In genomic region chrX:1912193-1912592, GRCh38 we compare ENCODE assay signal across 17 cellular contexts.
A peak's percentile ranks its signal among the peaks of the same experiment; 100 is the strongest.
DNase-seq lines count a peak whose midpoint lies in the region; ATAC-seq and TF ChIP-seq lines count a peak whose summit lies in the region.
"Had no signal": no experiment of that assay in that cellular context is flagged by ENCODE, and none has a peak within 500 bp of the region (broad histone marks: within the 10 kb centered on the region; RNA-seq: fewer than 3 reads in every experiment).

No MANE protein-coding gene starts in this region.

- H2AFZ ChIP-seq in PC-3 (ENCODE audit: low read length) = 0 out of 2 replicates have a peak overlapping the region, but pooled peaks have one; percentile 20
- H2AFZ ChIP-seq: GM23248 had no signal

- no peak overlapping the region for H3K9ac ChIP-seq in PC-3 (ENCODE audit: low read length)
- H3K9ac ChIP-seq: BLaER1, GM23248 had no signal

- no peak for TF ChIP-seq CTCF in PC-3 (conservative IDR thresholded peaks at IDR 0.05; ENCODE audit: low read depth, low read length)
- no peak for TF ChIP-seq CTCF in lower lobe of right lung (IDR thresholded peaks at IDR 0.05)

- H3K27me3 ChIP-seq in PC-3 (ENCODE audit: low read length) = no peaks in the 10 kb centered on the region
- no peaks in the 10 kb centered on the region for H3K27me3 ChIP-seq in lower lobe of right lung (ENCODE audit: low read depth)
- no peaks in the 10 kb centered on the region for H3K27me3 ChIP-seq in SJCRH30
- H3K27me3 ChIP-seq: BLaER1 had no signal

- no peaks in the 10 kb centered on the region for H4K20me1 ChIP-seq in PC-3 (ENCODE audit: low read length)
- H4K20me1 ChIP-seq: BLaER1 had no signal

- H3K79me2 ChIP-seq in PC-3 (ENCODE audit: low read length) = no peaks in the 10 kb centered on the region

- POLR2A ChIA-PET in PC-3 (lab: Charles Lee; ENCODE audit: unreplicated experiment) = no interaction called here

- H3K27ac ChIP-seq in PC-3 (ENCODE audit: low read length) = no peak overlapping the region
- no peak overlapping the region for H3K27ac ChIP-seq in lower lobe of right lung
- H3K27ac ChIP-seq in SJCRH30 = no peak overlapping the region
- H3K27ac ChIP-seq: BLaER1, GM23248 had no signal

- H3K36me3 ChIP-seq in PC-3 (ENCODE audit: low read depth, low read length) = no peaks in the 10 kb centered on the region
- H3K36me3 ChIP-seq in lower lobe of right lung = no peaks in the 10 kb centered on the region
- H3K36me3 ChIP-seq in SJCRH30 = no peaks in the 10 kb centered on the region
- H3K36me3 ChIP-seq: BLaER1 had no signal

- H3K4me3 ChIP-seq in PC-3 (ENCODE audit: low read length) (no peak overlapping the region), lower lobe of right lung (no peak overlapping the region), SJCRH30 (no peak overlapping the region)
- H3K4me3 ChIP-seq: A549, BLaER1, GM23248 had no signal

- H3K4me1 ChIP-seq in PC-3 (ENCODE audit: insufficient read depth, low read length) = no peaks in the 10 kb centered on the region
- no peaks in the 10 kb centered on the region for H3K4me1 ChIP-seq in lower lobe of right lung
- H3K4me1 ChIP-seq in SJCRH30 = no peaks in the 10 kb centered on the region
- H3K4me1 ChIP-seq: A549 had no signal

- no TSS peak for BruUV-seq in PC-3 (replicated peaks; lab: Mats Ljungman, UMichigan)

- no peaks in the 10 kb centered on the region for H3F3A ChIP-seq in PC-3 (ENCODE audit: low read length, unreplicated experiment)

- CTCF ChIA-PET in PC-3 (lab: Charles Lee) = no interaction called here

- DNase-seq in DMS79 treated with DMSO at 0.1 percent for 48 hours (lab: John Stamatoyannopoulos, UW) (peak; percentile 75), NCI-H345 (lab: John Stamatoyannopoulos, UW) (peak; percentile 53), PC-3 (no peak), lower lobe of right lung (no peak), COLO829 (ENCODE audit: low spot score) (no peak), NCI-H2227 treated with DMSO at 0.1 percent for 48 hours (lab: John Stamatoyannopoulos, UW) (no peak), SJCRH30 (no peak)
- DNase-seq: Calu3; CD4-positive, alpha-beta memory T cell; GM23248; H7; HFFc6 had no signal

- H3K9me3 ChIP-seq in PC-3 (ENCODE audit: low read length) = no peaks in the 10 kb centered on the region
- no peaks in the 10 kb centered on the region for H3K9me3 ChIP-seq in lower lobe of right lung
- no peaks in the 10 kb centered on the region for H3K9me3 ChIP-seq in SJCRH30 (replicated peaks)
- H3K9me3 ChIP-seq: A549 had no signal

- peak overlapping the region; percentile 33; the same call in 1 of the 2 replicates for H3K4me2 ChIP-seq in PC-3 (ENCODE audit: low read length)
- H3K4me2 ChIP-seq: BLaER1 had no signal

- no peaks in the 10 kb centered on the region for H3K9me2 ChIP-seq in PC-3 (replicated peaks; ENCODE audit: low read length)

- intact Hi-C loops in PC-3 (cut with micrococcal nuclease) (no loop called here), lower lobe of right lung (cut with DNase I) (no loop called here)

- ATAC-seq in PC-3 = no peak
- peak; percentile 59 to 69 for ATAC-seq in lower lobe of right lung
- ATAC-seq in esophagus mucosa = no peak
- ATAC-seq: A549, HCT116, HepG2 had no signal

Comparison
In these comparisons a context has a peak if more than half of its experiments do, and no peak if none do; other contexts are left out.
1. DNase-seq: peak in DMS79 treated with DMSO at 0.1 percent for 48 hours (single experiment) and NCI-H345 (single experiment); none in PC-3 (single experiment), lower lobe of right lung (single experiment), COLO829 (single experiment), NCI-H2227 treated with DMSO at 0.1 percent for 48 hours (single experiment) and SJCRH30 (0 of 2).
2. ATAC-seq: peak in lower lobe of right lung (2 of 2); none in PC-3 (single experiment) and esophagus mucosa (single experiment).